Comparison of ENCODE assay signal across 8 cellular contexts in genomic region chr2:157627594-157628281, GRCh38. TPM values are rescaled to one million over a fixed set of nuclear protein-coding genes. Genes with fewer than 3 reads are reported as not detected.
DNase-seq lines count a peak whose midpoint lies in the region; ATAC-seq, FAIRE-seq and TF ChIP-seq lines count a peak whose summit lies in the region.

No MANE protein-coding gene starts in this region.

- peaks cover 30% of the 10 kb centered on the region for H3K4me1 Mint-ChIP-seq in T-helper 1 cell treated with Interleukin-12 subunit alpha and Interleukin-12 subunit beta and Interleukin-4 antibody, amounts not matched to agents 30 μg/mL and 1 μg/mL, for 36 hours (ENCODE audit: low read depth)

- peaks cover 18% of the 10 kb centered on the region for H3K9me3 Mint-ChIP-seq in T-helper 1 cell treated with Interleukin-12 subunit alpha and Interleukin-12 subunit beta and Interleukin-4 antibody, amounts not matched to agents 30 μg/mL and 1 μg/mL, for 36 hours

- H3K4me3 ChIP-seq in HAP-1 = peak overlapping the region; percentile 32
- peak overlapping the region; percentile 47 for H3K4me3 ChIP-seq in bronchial epithelial cell (ENCODE audit: low read depth, low read length)
- no peak overlapping the region for H3K4me3 ChIP-seq in lung

- no peaks in the 10 kb centered on the region for H3K9me3 ChIP-seq in HAP-1
- peaks cover 0 to 4% of the 10 kb centered on the region in 2 donors for H3K9me3 ChIP-seq in lung (ENCODE audit: control insufficient read depth in 2 of 2, insufficient read depth in 1 of 2, low read length in 1 of 2)

- WGBS in lung, 2 donors = 10 to 11% methylated on average over 18 of the region's 18 CpGs

- no peak for FAIRE-seq in bronchial epithelial cell (lab: Jason Lieb, UNC)

- H3K36me3 Mint-ChIP-seq in T-helper 1 cell treated with Interleukin-12 subunit alpha and Interleukin-12 subunit beta and Interleukin-4 antibody, amounts not matched to agents 30 μg/mL and 1 μg/mL, for 36 hours (ENCODE audit: low read depth) = peaks cover 7% of the 10 kb centered on the region

- H3K27me3 ChIP-seq in HAP-1 (ENCODE audit: low read depth) = peaks cover 13% of the 10 kb centered on the region
- H3K27me3 ChIP-seq in bronchial epithelial cell (ENCODE audit: control insufficient read depth, insufficient read depth, low read length) = peaks cover 5% of the 10 kb centered on the region
- no peaks in the 10 kb centered on the region for H3K27me3 ChIP-seq in lung (ENCODE audit: control insufficient read depth, insufficient read depth)

- peak overlapping the region; percentile 11 for H3K27ac Mint-ChIP-seq in T-helper 1 cell treated with Interleukin-12 subunit alpha and Interleukin-12 subunit beta and Interleukin-4 antibody, amounts not matched to agents 30 μg/mL and 1 μg/mL, for 36 hours

- ATAC-seq in lung (ENCODE audit: insufficient read depth, low FRiP score) = peak; percentile 9
- no peak for ATAC-seq in GM19397 (IDR thresholded peaks at IDR 0.05; ENCODE audit: unreplicated experiment)
- no peak for ATAC-seq in GM21619 (IDR thresholded peaks at IDR 0.05; ENCODE audit: unreplicated experiment)

- H3K27me3 Mint-ChIP-seq in T-helper 1 cell treated with Interleukin-12 subunit alpha and Interleukin-12 subunit beta and Interleukin-4 antibody, amounts not matched to agents 30 μg/mL and 1 μg/mL, for 36 hours (ENCODE audit: low read depth) = peaks cover 31% of the 10 kb centered on the region

- H3K4me3 Mint-ChIP-seq in T-helper 1 cell treated with Interleukin-12 subunit alpha and Interleukin-12 subunit beta and Interleukin-4 antibody, amounts not matched to agents 30 μg/mL and 1 μg/mL, for 36 hours = peak overlapping the region; percentile 88

- H3K4me1 ChIP-seq in HAP-1 (no peaks in the 10 kb centered on the region), lung (ENCODE audit: control insufficient read depth in 2 of 2, insufficient read depth in 2 of 2, low read length in 2 of 2) (peaks cover 0 to 7% of the 10 kb centered on the region in 2 donors)

- H3K36me3 ChIP-seq in HAP-1 (replicated peaks) (no peaks in the 10 kb centered on the region), bronchial epithelial cell (ENCODE audit: control insufficient read depth, insufficient read depth, low read length) (no peaks in the 10 kb centered on the region), lung (ENCODE audit: control insufficient read depth in 2 of 2, insufficient read depth in 2 of 2, low read length in 2 of 2) (no peaks in the 10 kb centered on the region)

- TF ChIP-seq CTCF in bronchial epithelial cell (IDR thresholded peaks at IDR 0.05; ENCODE audit: insufficient read depth, low read length, severe bottlenecking) (no peak), lung (IDR thresholded peaks at IDR 0.05; ENCODE audit: control extremely low read depth, extremely low read depth) (no peak)

- no peak overlapping the region for H3K27ac ChIP-seq in lung (ENCODE audit: low read depth in 1 of 2, low read length in 1 of 2)

- DNase-seq in ACHN = peak; percentile 7
- no peak for DNase-seq in HAP-1 (ENCODE audit: low spot score in 2 of 2)
- peak; percentile 23 for DNase-seq in bronchial epithelial cell (ENCODE audit: low read depth)
- peak; percentile 29 for DNase-seq in lung (ENCODE audit: low spot score)
- DNase-seq in stimulated activated CD8-positive, alpha-beta memory T cell treated with anti-CD3 and anti-CD28 coated beads, Interleukin-4, amount 100 ng/mL, for 4 hours (ENCODE audit: low read depth in 2 of 2, low spot score in 1 of 2) = peak; percentile 3 to 9

- in situ Hi-C loops in ACHN (cut with HindIII; ENCODE audit: low pct_ligation_motif_present, low pct_unique_long_range_greater_than_20kb, low sequenced_read_pairs) = no loop called here
- in situ Hi-C loops in HAP-1 (cut with MboI; ENCODE audit: low sequenced_read_pairs) = no loop called here

RNA-seq across cellular contexts. Expression of gene ACVR1C, which starts 0.9 kb away (rescaled TPM):
- 0.26 TPM in 2 replicates for total RNA-seq in bronchial epithelial cell
- 1 to 10 TPM in 1 of 2 donors, under 1 TPM in 1; 0.82 to 1.9 TPM for total RNA-seq in lung
- under 1 TPM; 0.08 to 0.35 TPM for polyA plus RNA-seq in lung

Comparison
In these comparisons a context has a peak if more than half of its experiments do, and no peak if none do; other contexts are left out.
1. DNase-seq: peak in ACHN (single experiment), bronchial epithelial cell (single experiment), lung (single experiment) and stimulated activated CD8-positive, alpha-beta memory T cell treated with anti-CD3 and anti-CD28 coated beads, Interleukin-4, amount 100 ng/mL, for 4 hours (2 of 2); none in HAP-1 (0 of 2).